8 cellular contexts compared by ENCODE assay signal in the genomic region with DNA sequence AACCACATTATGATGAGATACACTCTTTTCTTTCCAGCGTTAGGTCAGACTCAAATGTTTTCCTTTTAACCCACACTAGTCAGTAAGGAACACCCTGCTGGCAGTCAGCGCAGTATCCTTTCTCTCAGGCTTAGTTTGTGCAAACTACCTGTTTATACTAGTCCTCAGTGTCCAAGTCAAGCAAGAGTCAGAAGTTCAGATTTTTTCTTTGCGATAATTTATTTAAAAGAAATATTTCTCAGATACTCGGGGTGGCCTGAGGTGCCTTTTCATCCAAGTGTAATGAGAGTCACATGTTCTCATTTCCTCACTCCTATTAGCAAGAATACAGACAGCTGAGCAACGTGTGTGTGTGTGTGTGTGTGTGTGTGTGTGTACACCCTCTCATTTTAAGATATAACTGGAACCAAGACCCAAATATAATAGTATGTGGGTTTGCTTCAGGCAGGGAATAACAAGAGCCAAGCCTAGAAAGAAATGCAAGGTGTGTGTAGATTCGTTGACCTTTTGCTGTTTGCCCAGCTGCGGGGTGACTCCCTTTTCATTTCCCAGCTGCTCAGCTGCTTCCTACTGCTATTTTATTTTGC.
A peak's percentile ranks its signal among the peaks of the same experiment; 100 is the strongest.
DNase-seq lines count a peak whose midpoint lies in the region; ATAC-seq and TF ChIP-seq lines count a peak whose summit lies in the region.

No MANE protein-coding gene starts in this region.

- TF ChIP-seq CTCF in GM23338 (conservative IDR thresholded peaks at IDR 0.05; ENCODE audit: low read depth in 2 of 2) = no peak
- no peak for TF ChIP-seq CTCF in fibroblast of pulmonary artery (IDR thresholded peaks at IDR 0.05; ENCODE audit: low read length, missing control alignments)
- no peak for TF ChIP-seq CTCF in progenitor cell of endocrine pancreas (IDR thresholded peaks at IDR 0.05; ENCODE audit: unreplicated experiment)

- H3K36me3 ChIP-seq in GM23338 (ENCODE audit: insufficient read depth) = no peaks in the 10 kb centered on the region

- no peaks in the 10 kb centered on the region for H3F3A ChIP-seq in GM23338 (replicated peaks; ENCODE audit: low read depth)

- no peaks in the 10 kb centered on the region for H3K27me3 ChIP-seq in GM23338 (ENCODE audit: insufficient read depth)

- H3K27me3 Mint-ChIP-seq in GM23338 (ENCODE audit: insufficient read depth, low read depth, poor library complexity) (no peaks in the 10 kb centered on the region), progenitor cell of endocrine pancreas (no peaks in the 10 kb centered on the region)

- peaks cover 8% of the 10 kb centered on the region; the same call in 1 of the 3 replicates for H3K9me3 Mint-ChIP-seq in GM23338
- no peaks in the 10 kb centered on the region for H3K9me3 Mint-ChIP-seq in progenitor cell of endocrine pancreas (ENCODE audit: low read depth)

- H2AFZ ChIP-seq in GM23338 = no peak overlapping the region

- peaks cover 5% of the 10 kb centered on the region; the same call in 2 of the 3 replicates for H3K36me3 Mint-ChIP-seq in GM23338 (ENCODE audit: low read depth)
- H3K36me3 Mint-ChIP-seq in progenitor cell of endocrine pancreas (ENCODE audit: insufficient read depth) = peaks cover 3% of the 10 kb centered on the region

- H3K4me3 ChIP-seq in GM23338 = no peak overlapping the region
- H3K4me3 ChIP-seq in fibroblast of pulmonary artery (replicated peaks; ENCODE audit: low read depth, low read length) = no peak overlapping the region

- ATAC-seq in GM23338 = peak; percentile 84

- peak overlapping the region; percentile 73 for H3K4me2 ChIP-seq in GM23338

- DNase-seq in GM23338 (ENCODE audit: low spot score) (peak; percentile 35), NCI-H748 treated with DMSO at 0.1 percent for 48 hours (lab: John Stamatoyannopoulos, UW) (peak; percentile 98), fibroblast of pulmonary artery (ENCODE audit: low read depth) (peak; percentile 49), progenitor cell of endocrine pancreas (ENCODE audit: low spot score, unreplicated experiment) (no peak), KG1 (lab: John Stamatoyannopoulos, UW) (no peak), T1000 (lab: John Stamatoyannopoulos, UW) (no peak), OCI-M1 (lab: John Stamatoyannopoulos, UW) (no peak), EL (no peak)

- H3K4me1 Mint-ChIP-seq in GM23338 (peaks cover 27% of the 10 kb centered on the region), progenitor cell of endocrine pancreas (ENCODE audit: low read depth) (peaks cover 20% of the 10 kb centered on the region)

- peak overlapping the region; percentile 28 for H3K27ac ChIP-seq in GM23338 (ENCODE audit: low read depth)

- H3K4me1 ChIP-seq in GM23338 (ENCODE audit: insufficient read depth) = peaks cover 20% of the 10 kb centered on the region

- H3K4me3 Mint-ChIP-seq in GM23338 (peak overlapping the region; percentile 43), progenitor cell of endocrine pancreas (ENCODE audit: low read depth) (no peak overlapping the region)

- H3K9me2 ChIP-seq in GM23338 (ENCODE audit: insufficient read depth) = peaks cover 6% of the 10 kb centered on the region; the same call in 1 of the 2 replicates

- H3K27ac Mint-ChIP-seq in GM23338 (peak overlapping the region; percentile 89), progenitor cell of endocrine pancreas (peak overlapping the region; percentile 95)

- H3K79me2 ChIP-seq in GM23338 (replicated peaks; ENCODE audit: insufficient read depth) = no peaks in the 10 kb centered on the region

- no peaks in the 10 kb centered on the region for H4K20me1 ChIP-seq in GM23338 (replicated peaks; ENCODE audit: insufficient read depth)

TF ChIP-seq in GM23338, 12 proteins besides CTCF, POLR2A, EP300 and RAD21 (continues in another document):
- no peak for TF ChIP-seq CREB1 (CRISPR knock-in tag; IDR thresholded peaks at IDR 0.05; ENCODE audit: low read depth)
- no peak for TF ChIP-seq JUNB (IDR thresholded peaks at IDR 0.05; ENCODE audit: unreplicated experiment)
- TF ChIP-seq, protein P1, sequence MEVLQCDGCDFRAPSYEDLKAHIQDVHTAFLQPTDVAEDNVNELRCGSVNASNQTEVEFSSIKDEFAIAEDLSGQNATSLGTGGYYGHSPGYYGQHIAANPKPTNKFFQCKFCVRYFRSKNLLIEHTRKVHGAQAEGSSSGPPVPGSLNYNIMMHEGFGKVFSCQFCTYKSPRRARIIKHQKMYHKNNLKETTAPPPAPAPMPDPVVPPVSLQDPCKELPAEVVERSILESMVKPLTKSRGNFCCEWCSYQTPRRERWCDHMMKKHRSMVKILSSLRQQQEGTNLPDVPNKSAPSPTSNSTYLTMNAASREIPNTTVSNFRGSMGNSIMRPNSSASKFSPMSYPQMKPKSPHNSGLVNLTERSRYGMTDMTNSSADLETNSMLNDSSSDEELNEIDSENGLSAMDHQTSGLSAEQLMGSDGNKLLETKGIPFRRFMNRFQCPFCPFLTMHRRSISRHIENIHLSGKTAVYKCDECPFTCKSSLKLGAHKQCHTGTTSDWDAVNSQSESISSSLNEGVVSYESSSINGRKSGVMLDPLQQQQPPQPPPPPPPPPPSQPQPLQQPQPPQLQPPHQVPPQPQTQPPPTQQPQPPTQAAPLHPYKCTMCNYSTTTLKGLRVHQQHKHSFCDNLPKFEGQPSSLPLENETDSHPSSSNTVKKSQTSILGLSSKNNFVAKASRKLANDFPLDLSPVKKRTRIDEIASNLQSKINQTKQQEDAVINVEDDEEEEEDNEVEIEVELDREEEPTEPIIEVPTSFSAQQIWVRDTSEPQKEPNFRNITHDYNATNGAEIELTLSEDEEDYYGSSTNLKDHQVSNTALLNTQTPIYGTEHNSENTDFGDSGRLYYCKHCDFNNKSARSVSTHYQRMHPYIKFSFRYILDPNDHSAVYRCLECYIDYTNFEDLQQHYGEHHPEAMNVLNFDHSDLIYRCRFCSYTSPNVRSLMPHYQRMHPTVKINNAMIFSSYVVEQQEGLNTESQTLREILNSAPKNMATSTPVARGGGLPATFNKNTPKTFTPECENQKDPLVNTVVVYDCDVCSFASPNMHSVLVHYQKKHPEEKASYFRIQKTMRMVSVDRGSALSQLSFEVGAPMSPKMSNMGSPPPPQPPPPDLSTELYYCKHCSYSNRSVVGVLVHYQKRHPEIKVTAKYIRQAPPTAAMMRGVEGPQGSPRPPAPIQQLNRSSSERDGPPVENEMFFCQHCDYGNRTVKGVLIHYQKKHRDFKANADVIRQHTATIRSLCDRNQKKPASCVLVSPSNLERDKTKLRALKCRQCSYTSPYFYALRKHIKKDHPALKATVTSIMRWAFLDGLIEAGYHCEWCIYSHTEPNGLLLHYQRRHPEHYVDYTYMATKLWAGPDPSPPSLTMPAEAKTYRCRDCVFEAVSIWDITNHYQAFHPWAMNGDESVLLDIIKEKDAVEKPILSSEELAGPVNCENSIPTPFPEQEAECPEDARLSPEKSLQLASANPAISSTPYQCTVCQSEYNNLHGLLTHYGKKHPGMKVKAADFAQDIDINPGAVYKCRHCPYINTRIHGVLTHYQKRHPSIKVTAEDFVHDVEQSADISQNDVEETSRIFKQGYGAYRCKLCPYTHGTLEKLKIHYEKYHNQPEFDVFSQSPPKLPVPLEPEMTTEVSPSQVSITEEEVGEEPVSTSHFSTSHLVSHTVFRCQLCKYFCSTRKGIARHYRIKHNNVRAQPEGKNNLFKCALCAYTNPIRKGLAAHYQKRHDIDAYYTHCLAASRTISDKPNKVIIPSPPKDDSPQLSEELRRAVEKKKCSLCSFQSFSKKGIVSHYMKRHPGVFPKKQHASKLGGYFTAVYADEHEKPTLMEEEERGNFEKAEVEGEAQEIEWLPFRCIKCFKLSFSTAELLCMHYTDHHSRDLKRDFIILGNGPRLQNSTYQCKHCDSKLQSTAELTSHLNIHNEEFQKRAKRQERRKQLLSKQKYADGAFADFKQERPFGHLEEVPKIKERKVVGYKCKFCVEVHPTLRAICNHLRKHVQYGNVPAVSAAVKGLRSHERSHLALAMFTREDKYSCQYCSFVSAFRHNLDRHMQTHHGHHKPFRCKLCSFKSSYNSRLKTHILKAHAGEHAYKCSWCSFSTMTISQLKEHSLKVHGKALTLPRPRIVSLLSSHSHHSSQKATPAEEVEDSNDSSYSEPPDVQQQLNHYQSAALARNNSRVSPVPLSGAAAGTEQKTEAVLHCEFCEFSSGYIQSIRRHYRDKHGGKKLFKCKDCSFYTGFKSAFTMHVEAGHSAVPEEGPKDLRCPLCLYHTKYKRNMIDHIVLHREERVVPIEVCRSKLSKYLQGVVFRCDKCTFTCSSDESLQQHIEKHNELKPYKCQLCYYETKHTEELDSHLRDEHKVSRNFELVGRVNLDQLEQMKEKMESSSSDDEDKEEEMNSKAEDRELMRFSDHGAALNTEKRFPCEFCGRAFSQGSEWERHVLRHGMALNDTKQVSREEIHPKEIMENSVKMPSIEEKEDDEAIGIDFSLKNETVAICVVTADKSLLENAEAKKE (CRISPR knock-in tag; IDR thresholded peaks at IDR 0.05) = no peak
- TF ChIP-seq, protein P2, sequence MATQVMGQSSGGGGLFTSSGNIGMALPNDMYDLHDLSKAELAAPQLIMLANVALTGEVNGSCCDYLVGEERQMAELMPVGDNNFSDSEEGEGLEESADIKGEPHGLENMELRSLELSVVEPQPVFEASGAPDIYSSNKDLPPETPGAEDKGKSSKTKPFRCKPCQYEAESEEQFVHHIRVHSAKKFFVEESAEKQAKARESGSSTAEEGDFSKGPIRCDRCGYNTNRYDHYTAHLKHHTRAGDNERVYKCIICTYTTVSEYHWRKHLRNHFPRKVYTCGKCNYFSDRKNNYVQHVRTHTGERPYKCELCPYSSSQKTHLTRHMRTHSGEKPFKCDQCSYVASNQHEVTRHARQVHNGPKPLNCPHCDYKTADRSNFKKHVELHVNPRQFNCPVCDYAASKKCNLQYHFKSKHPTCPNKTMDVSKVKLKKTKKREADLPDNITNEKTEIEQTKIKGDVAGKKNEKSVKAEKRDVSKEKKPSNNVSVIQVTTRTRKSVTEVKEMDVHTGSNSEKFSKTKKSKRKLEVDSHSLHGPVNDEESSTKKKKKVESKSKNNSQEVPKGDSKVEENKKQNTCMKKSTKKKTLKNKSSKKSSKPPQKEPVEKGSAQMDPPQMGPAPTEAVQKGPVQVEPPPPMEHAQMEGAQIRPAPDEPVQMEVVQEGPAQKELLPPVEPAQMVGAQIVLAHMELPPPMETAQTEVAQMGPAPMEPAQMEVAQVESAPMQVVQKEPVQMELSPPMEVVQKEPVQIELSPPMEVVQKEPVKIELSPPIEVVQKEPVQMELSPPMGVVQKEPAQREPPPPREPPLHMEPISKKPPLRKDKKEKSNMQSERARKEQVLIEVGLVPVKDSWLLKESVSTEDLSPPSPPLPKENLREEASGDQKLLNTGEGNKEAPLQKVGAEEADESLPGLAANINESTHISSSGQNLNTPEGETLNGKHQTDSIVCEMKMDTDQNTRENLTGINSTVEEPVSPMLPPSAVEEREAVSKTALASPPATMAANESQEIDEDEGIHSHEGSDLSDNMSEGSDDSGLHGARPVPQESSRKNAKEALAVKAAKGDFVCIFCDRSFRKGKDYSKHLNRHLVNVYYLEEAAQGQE (IDR thresholded peaks at IDR 0.05; ENCODE audit: unreplicated experiment) = no peak
- no peak for TF ChIP-seq POLR2AphosphoS5 (IDR thresholded peaks at IDR 0.05; ENCODE audit: low read depth)
- TF ChIP-seq EZH2 (IDR thresholded peaks at IDR 0.05; ENCODE audit: low read depth, unreplicated experiment) = no peak
- no peak for TF ChIP-seq STAT1 (IDR thresholded peaks at IDR 0.05; ENCODE audit: unreplicated experiment)

Comparison
In these comparisons a context has a peak if more than half of its experiments do, and no peak if none do; other contexts are left out.
1. DNase-seq: peak in GM23338 (single experiment), NCI-H748 treated with DMSO at 0.1 percent for 48 hours (single experiment) and fibroblast of pulmonary artery (single experiment); none in progenitor cell of endocrine pancreas (single experiment), KG1 (single experiment), T1000 (single experiment), OCI-M1 (single experiment) and EL (single experiment).